ENCODE assay signal across 8 cellular contexts in genomic region chr11:33257897-33258630, GRCh38. TPM values are rescaled to one million over a fixed set of nuclear protein-coding genes. Genes with fewer than 3 reads are reported as not detected.
DNase-seq lines count a peak whose midpoint lies in the region; TF ChIP-seq lines count a peak whose summit lies in the region.

No MANE protein-coding gene starts in this region.

- DNase-seq in ELR (ENCODE audit: low read depth) (peak; percentile 81), GOT3 (lab: John Stamatoyannopoulos, UW) (peak; percentile 73), LNCaP clone FGC (ENCODE audit: low read depth) (no peak), SIG-M5 (lab: John Stamatoyannopoulos, UW) (peak; percentile 62), foreskin melanocyte (peak; percentile 73), neuronal stem cell (ENCODE audit: low spot score) (peak; percentile 76)
- peak; percentile 59 for DNase-seq in activated gamma-delta T cell treated with anti-CD3 and anti-CD28 coated beads, Interleukin-2, amount 50 U/mL, for 16 hours (ENCODE audit: low read depth)

- peak overlapping the region; percentile 76 for H3K4me3 ChIP-seq in LNCaP clone FGC (ENCODE audit: low read depth, low read length)
- H3K4me3 ChIP-seq in neuronal stem cell (ENCODE audit: low read length in 2 of 2), result peak overlapping the region; percentile 71 to 89
- peak overlapping the region; percentile 80 to 99 (median 93) for H3K4me3 ChIP-seq in subcutaneous abdominal adipose tissue (ENCODE audit: low read depth in 1 of 5, low read length in 5 of 5)

- peak overlapping the region; percentile 94 for H2AFZ ChIP-seq in neuronal stem cell (ENCODE audit: low read length)

- H4K91ac ChIP-seq in neuronal stem cell (ENCODE audit: low read depth, low read length, poor library complexity), result no peak overlapping the region

- H3K4ac ChIP-seq in neuronal stem cell (ENCODE audit: low read length), result peak overlapping the region; percentile 89

- peak overlapping the region; percentile 97 for H3K14ac ChIP-seq in neuronal stem cell (ENCODE audit: low read length)

- peak; percentile 23 for TF ChIP-seq CTCF in LNCaP clone FGC (IDR thresholded peaks at IDR 0.05; ENCODE audit: control insufficient read depth, extremely low read depth, insufficient read depth)

- H3K27ac ChIP-seq in neuronal stem cell (replicated peaks; ENCODE audit: low read length), result peak overlapping the region; percentile 94
- H3K27ac ChIP-seq in subcutaneous abdominal adipose tissue (ENCODE audit: low read depth, low read length), result peak overlapping the region; percentile 100

- H3K27me3 ChIP-seq in neuronal stem cell (ENCODE audit: control insufficient read depth in 3 of 3, insufficient read depth in 3 of 3, low read depth in 1 of 3, low read length in 3 of 3), result no peaks in the 10 kb centered on the region
- no peaks in the 10 kb centered on the region for H3K27me3 ChIP-seq in subcutaneous abdominal adipose tissue (ENCODE audit: control insufficient read depth in 5 of 5, insufficient read depth in 4 of 5, low read length in 5 of 5)

- H3K9ac ChIP-seq in neuronal stem cell (ENCODE audit: low read depth, low read length, poor library complexity), result peak overlapping the region; percentile 98
- H3K9ac ChIP-seq in subcutaneous abdominal adipose tissue (ENCODE audit: low read length in 5 of 5), result peak overlapping the region; percentile 90 to 100 (median 100)

- H2AK5ac ChIP-seq in neuronal stem cell (ENCODE audit: low read depth, low read length), result peak overlapping the region; percentile 81

- peak overlapping the region; percentile 87 for H3K4me2 ChIP-seq in neuronal stem cell (ENCODE audit: insufficient read depth, low read length, poor library complexity, severe bottlenecking)

- WGBS in neuronal stem cell (ENCODE audit: extremely low coverage in 2 of 2, insufficient read length in 2 of 2, insufficient replicate concordance in 1 of 2), 2 donors, result no CpG with 5 or more reads among the region's 83 CpGs

- peak overlapping the region; percentile 81 for H2BK15ac ChIP-seq in neuronal stem cell (ENCODE audit: low read length)

- peaks cover 0 to 3% of the 10 kb centered on the region in 2 donors for H3K4me1 ChIP-seq in neuronal stem cell (ENCODE audit: control insufficient read depth in 2 of 2, insufficient read depth in 1 of 2, low read depth in 1 of 2, low read length in 2 of 2)
- H3K4me1 ChIP-seq in subcutaneous abdominal adipose tissue (ENCODE audit: control insufficient read depth in 5 of 5, insufficient read depth in 5 of 5, low read length in 5 of 5), result peaks cover 0 to 39% (median 36%) of the 10 kb centered on the region in 5 donors

- H3K36me3 ChIP-seq in neuronal stem cell (replicated peaks in 1 of 2; ENCODE audit: control insufficient read depth in 2 of 2, insufficient read depth in 2 of 2, low read length in 2 of 2) (no peaks in the 10 kb centered on the region), subcutaneous abdominal adipose tissue (ENCODE audit: control insufficient read depth in 5 of 5, insufficient read depth in 5 of 5, low read length in 5 of 5) (no peaks in the 10 kb centered on the region)

- H3K79me1 ChIP-seq in neuronal stem cell (ENCODE audit: low read depth, low read length), result peaks cover 6% of the 10 kb centered on the region

- H3K9me3 ChIP-seq in neuronal stem cell (replicated peaks in 1 of 2; ENCODE audit: control insufficient read depth in 2 of 2, insufficient read depth in 1 of 2, low read depth in 1 of 2, low read length in 2 of 2) (no peaks in the 10 kb centered on the region), subcutaneous abdominal adipose tissue (ENCODE audit: control insufficient read depth in 5 of 5, low read length in 5 of 5) (no peaks in the 10 kb centered on the region)

- H2BK12ac ChIP-seq in neuronal stem cell (ENCODE audit: low read length), result no peak overlapping the region

- peak overlapping the region; percentile 87 for H2BK5ac ChIP-seq in neuronal stem cell (ENCODE audit: low read length)

- no peak overlapping the region for H2BK120ac ChIP-seq in neuronal stem cell (ENCODE audit: low read depth, low read length)

- peak overlapping the region; percentile 98 for H3K23ac ChIP-seq in neuronal stem cell (ENCODE audit: low read depth, low read length, poor library complexity)

- peak overlapping the region; percentile 100 for H3K18ac ChIP-seq in neuronal stem cell (ENCODE audit: low read length)

- H4K8ac ChIP-seq in neuronal stem cell (ENCODE audit: low read depth, low read length), result no peak overlapping the region

RNA-seq across cellular contexts. Expression of gene HIPK3, which starts 0.9 kb away (rescaled TPM):
- polyA plus RNA-seq in neuronal stem cell (2013, experiment 1 of 2), result 5.2 TPM
- polyA plus RNA-seq in neuronal stem cell (2013, experiment 2 of 2), result 5.3 TPM
